In genomic region chr1:178361847-178362246, GRCh38 we compare ENCODE assay signal across 15 cellular contexts.
DNase-seq lines count a peak whose midpoint lies in the region; ATAC-seq and TF ChIP-seq lines count a peak whose summit lies in the region.
"Had no signal": no experiment of that assay in that cellular context is flagged by ENCODE, and none has a peak within 500 bp of the region (broad histone marks: within the 10 kb centered on the region; RNA-seq: fewer than 3 reads in every experiment).

No MANE protein-coding gene starts in this region.

- ATAC-seq in Right ventricle myocardium inferior (no peak), GM21723 (IDR thresholded peaks at IDR 0.05; ENCODE audit: unreplicated experiment) (peak; percentile 60), PC-3 (no peak)
- ATAC-seq: activated CD4-positive, CD25-positive, alpha-beta regulatory T cell treated with anti-CD3 and anti-CD28 coated beads, Interleukin-2, amount 50 U/mL, for 24 hours; activated CD8-positive, alpha-beta memory T cell treated with anti-CD3 and anti-CD28 coated beads, Interleukin-2, amount 10 ng/mL, durations not matched to agents 7 days and 5 days; natural killer cell; stimulated activated naive CD8-positive, alpha-beta T cell treated with anti-CD3 and anti-CD28 coated beads, Interleukin-15, Interleukin-2, amounts not matched to agents 100 U/mL and 50 U/mL, for 24 hours had no signal

- H3K9ac ChIP-seq in PC-3 (ENCODE audit: low read length) = no peak overlapping the region

- no peaks in the 10 kb centered on the region for H3K9me2 ChIP-seq in PC-3 (replicated peaks; ENCODE audit: low read length)

- no TSS peak for BruUV-seq in PC-3 (replicated peaks; lab: Mats Ljungman, UMichigan)

- H3K27ac ChIP-seq in left ventricle myocardium inferior (replicated peaks) = no peak overlapping the region
- no peak overlapping the region for H3K27ac ChIP-seq in PC-3 (ENCODE audit: low read length)

- H3F3A ChIP-seq in PC-3 (ENCODE audit: low read length, unreplicated experiment) = no peaks in the 10 kb centered on the region

- H3K4me2 ChIP-seq in PC-3 (ENCODE audit: low read length) = no peak overlapping the region

- H3K4me3 ChIP-seq in left ventricle myocardium inferior (no peak overlapping the region), PC-3 (ENCODE audit: low read length) (no peak overlapping the region)

- peak; percentile 52 for DNase-seq in Right ventricle myocardium inferior (ENCODE audit: missing footprints)
- no peak for DNase-seq in left ventricle myocardium inferior
- DNase-seq in PC-3 = peak; percentile 10
- DNase-seq in NCI-H526 (lab: John Stamatoyannopoulos, UW) = no peak
- DNase-seq in germinal center (ENCODE audit: low spot score) = no peak
- DNase-seq in NCI-H1417 treated with DMSO at 0.1 percent for 48 hours (lab: John Stamatoyannopoulos, UW) = no peak
- no peak for DNase-seq in HuH-7 (ENCODE audit: low spot score)
- DNase-seq: activated CD8-positive, alpha-beta memory T cell treated with anti-CD3 and anti-CD28 coated beads, Interleukin-2, amount 10 ng/mL, durations not matched to agents 7 days and 5 days; activated gamma-delta T cell; immature natural killer cell; natural killer cell; NCI-H1105; stimulated activated naive CD8-positive, alpha-beta T cell treated with anti-CD3 and anti-CD28 coated beads, Interleukin-15, Interleukin-2, amounts not matched to agents 100 U/mL and 50 U/mL, for 24 hours had no signal

- intact Hi-C loops in Right ventricle myocardium inferior (cut with DNase I) (no loop called here), left ventricle myocardium inferior (cut with micrococcal nuclease) (no loop called here), PC-3 (cut with micrococcal nuclease) (no loop called here)

- no peaks in the 10 kb centered on the region for H3K79me2 ChIP-seq in PC-3 (ENCODE audit: low read length)

- H3K9me3 ChIP-seq in left ventricle myocardium inferior (replicated peaks) = no peaks in the 10 kb centered on the region
- no peaks in the 10 kb centered on the region for H3K9me3 ChIP-seq in PC-3 (ENCODE audit: low read length)

- CTCF ChIA-PET in PC-3 (lab: Charles Lee) = no interaction called here

- H2AFZ ChIP-seq in PC-3 (ENCODE audit: low read length) = no peak overlapping the region

- no peaks in the 10 kb centered on the region for H4K20me1 ChIP-seq in PC-3 (ENCODE audit: low read length)

- TF ChIP-seq CTCF in left ventricle myocardium inferior (IDR thresholded peaks at IDR 0.05; ENCODE audit: borderline replicate concordance) (no peak), PC-3 (conservative IDR thresholded peaks at IDR 0.05; ENCODE audit: low read depth, low read length) (no peak; the same call in 1 of the 2 replicates)

- POLR2A ChIA-PET in PC-3 (lab: Charles Lee; ENCODE audit: unreplicated experiment) = no interaction called here

- H3K27me3 ChIP-seq in left ventricle myocardium inferior (ENCODE audit: low read depth) (no peaks in the 10 kb centered on the region), PC-3 (ENCODE audit: low read length) (no peaks in the 10 kb centered on the region)

- peaks cover 43% of the 10 kb centered on the region for H3K4me1 ChIP-seq in left ventricle myocardium inferior
- peaks cover 6% of the 10 kb centered on the region; the same call in 1 of the 2 replicates for H3K4me1 ChIP-seq in PC-3 (ENCODE audit: insufficient read depth, low read length)

- H3K36me3 ChIP-seq in left ventricle myocardium inferior (no peaks in the 10 kb centered on the region), PC-3 (ENCODE audit: low read depth, low read length) (no peaks in the 10 kb centered on the region)

Comparison
In these comparisons a context has a peak if more than half of its experiments do, and no peak if none do; other contexts are left out.
1. DNase-seq: peak in Right ventricle myocardium inferior (single experiment) and PC-3 (single experiment); none in left ventricle myocardium inferior (single experiment), NCI-H526 (0 of 2), germinal center (single experiment), NCI-H1417 treated with DMSO at 0.1 percent for 48 hours (single experiment) and HuH-7 (single experiment).